In genomic region chr14:77616133-77616453, GRCh38 we compare ENCODE assay signal across 8 cellular contexts. TPM values are rescaled to one million over a fixed set of nuclear protein-coding genes. Genes with fewer than 3 reads are reported as not detected.
A peak's percentile ranks its signal among the peaks of the same experiment; 100 is the strongest.
DNase-seq lines count a peak whose midpoint lies in the region; ATAC-seq, FAIRE-seq and TF ChIP-seq lines count a peak whose summit lies in the region.

No MANE protein-coding gene starts in this region.

- POLR2A ChIA-PET in SK-N-SH (lab: Yijun Ruan, JAX): no interaction called here

- CTCF ChIA-PET in SK-N-SH (lab: Yijun Ruan, JAX): interaction anchor here (1.6 to 3.3 kb wide), 2 partner anchors 9 to 13 kb away, joined by 5 to 14 read pairs; no protein-coding TSS in a partner anchor

- H3K4me1 ChIP-seq in SK-N-SH (ENCODE audit: control insufficient read depth in 1 of 2, insufficient read depth in 2 of 2, low read depth in 1 of 2, low read length in 1 of 2): peaks cover 0 to 20% of the 10 kb centered on the region in 2 experiments; a peak in 3 of 4 replicates
- peaks cover 22% of the 10 kb centered on the region for H3K4me1 ChIP-seq in HUES6 (ENCODE audit: control insufficient read depth, insufficient read depth, low read length)
- H3K4me1 ChIP-seq in mucosa of stomach (ENCODE audit: control insufficient read depth, insufficient read depth, low read length): peaks cover 14% of the 10 kb centered on the region

- H4K20me1 ChIP-seq in SK-N-SH (ENCODE audit: insufficient read depth): peaks cover 7% of the 10 kb centered on the region

- no peak for DNase-seq in SK-N-SH
- no peak for DNase-seq in bronchial epithelial cell (ENCODE audit: low read depth)
- no peak for DNase-seq in NAMALWA (ENCODE audit: low spot score)
- DNase-seq in iPS-NIHi11 (ENCODE audit: low spot score): no peak
- DNase-seq in AML-193 (lab: John Stamatoyannopoulos, UW): no peak

- H2AFZ ChIP-seq in SK-N-SH (ENCODE audit: low read depth): peak overlapping the region; percentile 75; the same call in 1 of the 2 replicates

- no peak for FAIRE-seq in bronchial epithelial cell (lab: Jason Lieb, UNC)

- TF ChIP-seq RAD21 in SK-N-SH (IDR thresholded peaks at IDR 0.05; ENCODE audit: low read length): no peak

- TF ChIP-seq EP300 in SK-N-SH (IDR thresholded peaks at IDR 0.05; ENCODE audit: borderline replicate concordance in 1 of 2, low read depth in 1 of 2, low read length in 1 of 2): no peak

- H3K9me3 ChIP-seq in SK-N-SH (no peaks in the 10 kb centered on the region), HUES6 (ENCODE audit: control insufficient read depth, insufficient read depth, low read depth, low read length) (no peaks in the 10 kb centered on the region), mucosa of stomach (ENCODE audit: control insufficient read depth, low read length) (no peaks in the 10 kb centered on the region)

- H3K9me2 ChIP-seq in SK-N-SH: no peaks in the 10 kb centered on the region

- H3K36me3 ChIP-seq in SK-N-SH (replicated peaks in 1 of 2; ENCODE audit: control insufficient read depth in 1 of 2, insufficient read depth in 2 of 2, low read length in 1 of 2) (peaks cover 0 to 3% of the 10 kb centered on the region in 2 experiments), HUES6 (ENCODE audit: control insufficient read depth, insufficient read depth, low read length) (no peaks in the 10 kb centered on the region), bronchial epithelial cell (ENCODE audit: control insufficient read depth, insufficient read depth, low read length) (no peaks in the 10 kb centered on the region), mucosa of stomach (ENCODE audit: control insufficient read depth, insufficient read depth, low read length) (no peaks in the 10 kb centered on the region)

- H3K27me3 ChIP-seq in SK-N-SH (ENCODE audit: insufficient read depth): no peaks in the 10 kb centered on the region
- no peaks in the 10 kb centered on the region for H3K27me3 ChIP-seq in HUES6 (ENCODE audit: control insufficient read depth, insufficient read depth, low read length)
- H3K27me3 ChIP-seq in bronchial epithelial cell (ENCODE audit: control insufficient read depth, insufficient read depth, low read length): no peaks in the 10 kb centered on the region
- H3K27me3 ChIP-seq in mucosa of stomach (ENCODE audit: control insufficient read depth, insufficient read depth, low read length): no peaks in the 10 kb centered on the region

- H3K27ac ChIP-seq in SK-N-SH (ENCODE audit: low read depth in 2 of 2, low read length in 1 of 2): peak overlapping the region; percentile 69 to 91
- H3K27ac ChIP-seq in HUES6 (ENCODE audit: low read depth, low read length): peak overlapping the region; percentile 45; the same call in 1 of the 2 replicates

- WGBS in SK-N-SH (ENCODE audit: low lambda C conversion rate): 0% methylated on average over 1 of the region's 32 CpGs

- H3F3A ChIP-seq in SK-N-SH (replicated peaks; ENCODE audit: insufficient read depth): peaks cover 19% of the 10 kb centered on the region

- peak overlapping the region; percentile 84 for H3K4me2 ChIP-seq in SK-N-SH

- peaks cover 50% of the 10 kb centered on the region for H3K79me2 ChIP-seq in SK-N-SH (ENCODE audit: insufficient read depth)

- H3K4me3 ChIP-seq in SK-N-SH (ENCODE audit: low read depth in 2 of 2, low read length in 1 of 2) (peak overlapping the region; percentile 90 to 93), HUES6 (ENCODE audit: low read depth, low read length) (peak overlapping the region; percentile 94), bronchial epithelial cell (ENCODE audit: low read depth, low read length) (peak overlapping the region; percentile 75), mucosa of stomach (ENCODE audit: low read length) (peak overlapping the region; percentile 16)

- no peak; the same call in 2 of the 3 replicates for ATAC-seq in SK-N-SH treated with all-trans-retinoic acid at 6 μM for 48 hours

- H3K9ac ChIP-seq in SK-N-SH (peak overlapping the region; percentile 86), HUES6 (ENCODE audit: low read length) (peak overlapping the region; percentile 79), mucosa of stomach (ENCODE audit: low read length) (peak overlapping the region; percentile 78)

- no peak for TF ChIP-seq CTCF in SK-N-SH (IDR thresholded peaks at IDR 0.05)
- TF ChIP-seq CTCF in bronchial epithelial cell (IDR thresholded peaks at IDR 0.05; ENCODE audit: insufficient read depth, low read length, severe bottlenecking): no peak

TF ChIP-seq in SK-N-SH, 30 proteins besides CTCF, POLR2A, EP300 and RAD21:
- TF ChIP-seq MEF2A (IDR thresholded peaks at IDR 0.05; ENCODE audit: borderline replicate concordance, low read depth): no peak
- TF ChIP-seq SIN3A (IDR thresholded peaks at IDR 0.05; ENCODE audit: borderline replicate concordance, low read depth, low read length): no peak
- no peak for TF ChIP-seq CHD2 (IDR thresholded peaks at IDR 0.05; ENCODE audit: low read length, partially characterized antibody)
- TF ChIP-seq TCF12 (IDR thresholded peaks at IDR 0.05): no peak
- TF ChIP-seq RCOR1 (IDR thresholded peaks at IDR 0.05; ENCODE audit: low read length): no peak
- no peak for TF ChIP-seq USF2 (IDR thresholded peaks at IDR 0.05; ENCODE audit: borderline replicate concordance, low read depth, low read length)
- no peak for TF ChIP-seq RFX5 (IDR thresholded peaks at IDR 0.05; ENCODE audit: low read length)
- no peak for TF ChIP-seq ELF1 (IDR thresholded peaks at IDR 0.05)
- no peak for TF ChIP-seq GABPA (IDR thresholded peaks at IDR 0.05; ENCODE audit: low read depth)
TF ChIP-seq in SK-N-SH: peak in this region for 0.

TF ChIP-seq in SK-N-SH treated with all-trans-retinoic acid at 6 μM for 48 hours, 23 proteins besides CTCF, POLR2A, EP300 and RAD21:
- no peak for TF ChIP-seq GLIS3 (CRISPR knock-in tag; IDR thresholded peaks at IDR 0.05)
- no peak for TF ChIP-seq TCF4 (CRISPR knock-in tag; IDR thresholded peaks at IDR 0.05; ENCODE audit: borderline replicate concordance)
- no peak for TF ChIP-seq SNAI2 (CRISPR knock-in tag; IDR thresholded peaks at IDR 0.05)
- TF ChIP-seq CSDC2 (CRISPR knock-in tag; IDR thresholded peaks at IDR 0.05): no peak
- TF ChIP-seq ZNF8 (CRISPR knock-in tag; IDR thresholded peaks at IDR 0.05): no peak
- no peak for TF ChIP-seq POU6F1 (CRISPR knock-in tag; IDR thresholded peaks at IDR 0.05; ENCODE audit: borderline replicate concordance, low read depth)
- TF ChIP-seq OSR1 (CRISPR knock-in tag; IDR thresholded peaks at IDR 0.05): no peak
- no peak for TF ChIP-seq PATZ1 (CRISPR knock-in tag; IDR thresholded peaks at IDR 0.05; ENCODE audit: borderline replicate concordance)

RNA-seq across cellular contexts. Expression of gene SPTLC2, which starts 0.3 kb away (rescaled TPM):
- polyA plus RNA-seq in SK-N-SH (2012; rRNA removed): 10.2 and 14.4 TPM in 2 replicates
- polyA plus RNA-seq in SK-N-SH (2012; cell fraction: cytosol; rRNA removed): 15.6 and 17.0 TPM in 2 replicates
- 6.9 and 10.0 TPM in 2 replicates for polyA plus RNA-seq in SK-N-SH (2012; cell fraction: nucleus; rRNA removed)
- total RNA-seq in bronchial epithelial cell: 26.8 and 31.9 TPM in 2 replicates

Comparison
In these comparisons a context has a peak if more than half of its experiments do, and no peak if none do; other contexts are left out.
1. H3K4me3 ChIP-seq: peak in every context shown above with its lines; median percentile 94 in HUES6; 92 in SK-N-SH; 75 in bronchial epithelial cell; 16 in mucosa of stomach.